ENCODE assay signal across 15 cellular contexts in the genomic region with DNA sequence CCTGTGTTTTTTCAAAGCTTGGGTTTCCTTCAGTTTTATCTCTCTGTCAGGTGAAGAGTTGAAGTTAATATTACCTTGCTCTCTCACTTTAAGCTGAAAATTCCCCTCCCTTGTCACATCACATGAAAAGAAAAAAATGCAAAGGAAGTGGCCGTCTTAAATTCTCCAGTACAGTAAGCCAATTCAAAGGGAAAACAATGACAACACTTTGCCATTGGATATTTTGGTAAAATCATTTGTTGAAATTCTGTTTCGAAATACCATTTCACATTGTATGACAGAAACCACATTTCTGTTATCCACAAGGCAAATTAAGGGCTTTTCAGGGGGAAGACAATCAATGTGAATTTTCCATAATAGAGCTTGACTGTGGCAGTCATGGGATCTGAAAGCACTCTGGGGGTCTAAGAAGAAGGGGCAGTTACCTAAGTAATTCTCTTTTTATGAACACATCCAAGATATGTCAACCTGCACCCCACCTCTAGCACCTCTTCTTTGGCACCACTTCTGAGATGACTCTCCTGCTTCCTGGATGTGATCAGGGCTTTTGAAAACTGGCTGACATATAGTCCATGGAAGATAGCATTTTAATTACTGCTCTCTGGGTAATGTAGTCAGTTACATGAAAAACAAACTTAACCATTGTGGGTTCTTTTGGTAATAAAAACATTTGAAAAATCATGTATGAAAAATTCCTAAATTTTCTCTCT.
DNase-seq lines count a peak whose midpoint lies in the region; ATAC-seq and TF ChIP-seq lines count a peak whose summit lies in the region.
"Had no signal": no experiment of that assay in that cellular context is flagged by ENCODE, and none has a peak within 500 bp of the region (broad histone marks: within the 10 kb centered on the region; RNA-seq: fewer than 3 reads in every experiment).

No MANE protein-coding gene starts in this region.

- H3K4me1 ChIP-seq in right lobe of liver (no peaks in the 10 kb centered on the region), PC-3 (ENCODE audit: insufficient read depth, low read length) (no peaks in the 10 kb centered on the region; the same call in 1 of the 2 replicates)
- H3K4me1 ChIP-seq: vagina had no signal

- H4K20me1 ChIP-seq in SU-DHL-6 (ENCODE audit: low read depth, low read length) (no peaks in the 10 kb centered on the region), PC-3 (ENCODE audit: low read length) (no peaks in the 10 kb centered on the region)

- POLR2A ChIA-PET in PC-3 (lab: Charles Lee; ENCODE audit: unreplicated experiment), result no interaction called here

- WGBS in right lobe of liver (ENCODE audit: insufficient coverage, low coverage, low lambda C conversion rate, missing lambda C conversion rate), result 24% methylated on average over 2 of the region's 2 CpGs

- H2AFZ ChIP-seq in SU-DHL-6 (ENCODE audit: low read depth, low read length, severe bottlenecking) (no peak overlapping the region), PC-3 (ENCODE audit: low read length) (no peak overlapping the region)

- peaks cover 27 to 33% of the 10 kb centered on the region in 2 donors for H3K4me1 Mint-ChIP-seq in natural killer cell treated with Interleukin-12 subunit alpha and Interleukin-12 subunit beta and Interleukin-15 and Interleukin-18, amount 100 ng/mL, for 72 hours (ENCODE audit: low read depth in 2 of 2)
- H3K4me1 Mint-ChIP-seq in natural killer cell, result no peaks in the 10 kb centered on the region

- H3K27me3 ChIP-seq in SU-DHL-6 (ENCODE audit: low read length) (no peaks in the 10 kb centered on the region), right lobe of liver (no peaks in the 10 kb centered on the region), PC-3 (ENCODE audit: low read length) (no peaks in the 10 kb centered on the region)
- H3K27me3 ChIP-seq: vagina had no signal

- H3K9ac ChIP-seq in SU-DHL-6 (ENCODE audit: low read length) (no peak overlapping the region), PC-3 (ENCODE audit: low read length) (no peak overlapping the region)

- CTCF ChIA-PET in PC-3 (lab: Charles Lee), result no interaction called here

- ATAC-seq in natural killer cell treated with Interleukin-12 subunit alpha and Interleukin-12 subunit beta and Interleukin-15 and Interleukin-18, amount 100 ng/mL, for 72 hours, result peak; percentile 48 to 64
- ATAC-seq in natural killer cell, result no peak
- no peak for ATAC-seq in right lobe of liver
- no peak for ATAC-seq in HG03280 (IDR thresholded peaks at IDR 0.05; ENCODE audit: unreplicated experiment)
- ATAC-seq in PC-3, result no peak

- peak overlapping the region; percentile 65 to 83 for H3K27ac Mint-ChIP-seq in natural killer cell treated with Interleukin-12 subunit alpha and Interleukin-12 subunit beta and Interleukin-15 and Interleukin-18, amount 100 ng/mL, for 72 hours
- no peak overlapping the region for H3K27ac Mint-ChIP-seq in natural killer cell

- TF ChIP-seq POLR2A in right lobe of liver (IDR thresholded peaks at IDR 0.05), result no peak

- no peak for TF ChIP-seq CTCF in natural killer cell (IDR thresholded peaks at IDR 0.05)
- no peak for TF ChIP-seq CTCF in SU-DHL-6 (IDR thresholded peaks at IDR 0.05; ENCODE audit: insufficient read depth, low read length, poor library complexity, severe bottlenecking)
- no peak for TF ChIP-seq CTCF in right lobe of liver (IDR thresholded peaks at IDR 0.05)
- no peak for TF ChIP-seq CTCF in PC-3 (conservative IDR thresholded peaks at IDR 0.05; ENCODE audit: low read depth, low read length)

- H3K9me3 ChIP-seq in SU-DHL-6 (ENCODE audit: insufficient read depth, low read length), result no peaks in the 10 kb centered on the region
- H3K9me3 ChIP-seq in right lobe of liver, result no peaks in the 10 kb centered on the region
- no peaks in the 10 kb centered on the region for H3K9me3 ChIP-seq in PC-3 (ENCODE audit: low read length)
- H3K9me3 ChIP-seq: vagina had no signal

- intact Hi-C loops in natural killer cell (cut with micrococcal nuclease) (no loop called here), right lobe of liver (cut with DNase I) (no loop called here), PC-3 (cut with micrococcal nuclease) (no loop called here)

- H3K27ac ChIP-seq in SU-DHL-6 (ENCODE audit: low read depth, low read length), result no peak overlapping the region
- H3K27ac ChIP-seq in right lobe of liver, result no peak overlapping the region
- H3K27ac ChIP-seq in PC-3 (ENCODE audit: low read length), result no peak overlapping the region
- H3K27ac ChIP-seq: vagina had no signal

- DNase-seq in natural killer cell treated with Interleukin-12 subunit alpha and Interleukin-12 subunit beta and Interleukin-15 and Interleukin-18, amount 100 ng/mL, for 72 hours (ENCODE audit: low spot score), result no peak
- DNase-seq in natural killer cell (no peak), iris pigment epithelial cell (ENCODE audit: low read depth) (peak; percentile 29), right lobe of liver (no peak), PC-3 (no peak), G401 (ENCODE audit: low spot score) (no peak)
- DNase-seq: activated naive CD4-positive, alpha-beta T cell treated with Interleukin-2 at 50 U/mL for 16 hours; caudate nucleus; HCEC 1CT; NCI-H1048; posterior cingulate gyrus; T-cell had no signal

- no peaks in the 10 kb centered on the region for H3F3A ChIP-seq in SU-DHL-6 (ENCODE audit: insufficient read depth)
- H3F3A ChIP-seq in PC-3 (ENCODE audit: low read length, unreplicated experiment), result no peaks in the 10 kb centered on the region

- no peaks in the 10 kb centered on the region for H3K9me2 ChIP-seq in SU-DHL-6 (replicated peaks; ENCODE audit: insufficient read depth, low read length)
- H3K9me2 ChIP-seq in PC-3 (replicated peaks; ENCODE audit: low read length), result no peaks in the 10 kb centered on the region

- H3K4me3 ChIP-seq in SU-DHL-6 (ENCODE audit: insufficient read depth, low read length, poor library complexity, severe bottlenecking) (no peak overlapping the region), right lobe of liver (no peak overlapping the region), PC-3 (ENCODE audit: low read length) (no peak overlapping the region)
- H3K4me3 ChIP-seq: vagina had no signal

- H3K79me2 ChIP-seq in SU-DHL-6 (ENCODE audit: insufficient read depth, low read length) (no peaks in the 10 kb centered on the region), PC-3 (ENCODE audit: low read length) (no peaks in the 10 kb centered on the region)

- H3K4me2 ChIP-seq in SU-DHL-6 (ENCODE audit: low read depth, low read length, poor library complexity, severe bottlenecking) (peak overlapping the region; percentile 18), PC-3 (ENCODE audit: low read length) (no peak overlapping the region)

- H3K9me3 Mint-ChIP-seq in natural killer cell treated with Interleukin-12 subunit alpha and Interleukin-12 subunit beta and Interleukin-15 and Interleukin-18, amount 100 ng/mL, for 72 hours, result no peaks in the 10 kb centered on the region
- H3K9me3 Mint-ChIP-seq in natural killer cell, result no peaks in the 10 kb centered on the region
- H3K9me3 Mint-ChIP-seq: T-cell had no signal

- no peaks in the 10 kb centered on the region for H3K27me3 Mint-ChIP-seq in natural killer cell treated with Interleukin-12 subunit alpha and Interleukin-12 subunit beta and Interleukin-15 and Interleukin-18, amount 100 ng/mL, for 72 hours
- H3K27me3 Mint-ChIP-seq in natural killer cell (ENCODE audit: low read depth in 2 of 2), result no peaks in the 10 kb centered on the region

- in situ Hi-C loops in G401 (cut with HindIII; ENCODE audit: low sequenced_read_pairs), result no loop called here

- peaks cover 13% of the 10 kb centered on the region for H3K36me3 Mint-ChIP-seq in natural killer cell treated with Interleukin-12 subunit alpha and Interleukin-12 subunit beta and Interleukin-15 and Interleukin-18, amount 100 ng/mL, for 72 hours
- no peaks in the 10 kb centered on the region for H3K36me3 Mint-ChIP-seq in natural killer cell
- H3K36me3 Mint-ChIP-seq: T-cell had no signal

- peak overlapping the region; percentile 76 for H3K4me3 Mint-ChIP-seq in natural killer cell treated with Interleukin-12 subunit alpha and Interleukin-12 subunit beta and Interleukin-15 and Interleukin-18, amount 100 ng/mL, for 72 hours
- no peak overlapping the region for H3K4me3 Mint-ChIP-seq in natural killer cell
- H3K4me3 Mint-ChIP-seq: T-cell had no signal

- BruUV-seq in PC-3 (replicated peaks; lab: Mats Ljungman, UMichigan), result no TSS peak

- H3K36me3 ChIP-seq in SU-DHL-6 (ENCODE audit: low read length) (no peaks in the 10 kb centered on the region), right lobe of liver (no peaks in the 10 kb centered on the region), PC-3 (ENCODE audit: low read depth, low read length) (no peaks in the 10 kb centered on the region)
- H3K36me3 ChIP-seq: vagina had no signal

Comparison
In these comparisons a context has a peak if more than half of its experiments do, and no peak if none do; other contexts are left out.
1. ATAC-seq: peak in natural killer cell treated with Interleukin-12 subunit alpha and Interleukin-12 subunit beta and Interleukin-15 and Interleukin-18, amount 100 ng/mL, for 72 hours (2 of 2); none in natural killer cell (0 of 3), right lobe of liver (0 of 4), HG03280 (single experiment) and PC-3 (single experiment).
2. H3K27ac Mint-ChIP-seq: peak in natural killer cell treated with Interleukin-12 subunit alpha and Interleukin-12 subunit beta and Interleukin-15 and Interleukin-18, amount 100 ng/mL, for 72 hours (2 of 2); none in natural killer cell (0 of 2).